21 cellular contexts compared by ENCODE assay signal in the genomic region with DNA sequence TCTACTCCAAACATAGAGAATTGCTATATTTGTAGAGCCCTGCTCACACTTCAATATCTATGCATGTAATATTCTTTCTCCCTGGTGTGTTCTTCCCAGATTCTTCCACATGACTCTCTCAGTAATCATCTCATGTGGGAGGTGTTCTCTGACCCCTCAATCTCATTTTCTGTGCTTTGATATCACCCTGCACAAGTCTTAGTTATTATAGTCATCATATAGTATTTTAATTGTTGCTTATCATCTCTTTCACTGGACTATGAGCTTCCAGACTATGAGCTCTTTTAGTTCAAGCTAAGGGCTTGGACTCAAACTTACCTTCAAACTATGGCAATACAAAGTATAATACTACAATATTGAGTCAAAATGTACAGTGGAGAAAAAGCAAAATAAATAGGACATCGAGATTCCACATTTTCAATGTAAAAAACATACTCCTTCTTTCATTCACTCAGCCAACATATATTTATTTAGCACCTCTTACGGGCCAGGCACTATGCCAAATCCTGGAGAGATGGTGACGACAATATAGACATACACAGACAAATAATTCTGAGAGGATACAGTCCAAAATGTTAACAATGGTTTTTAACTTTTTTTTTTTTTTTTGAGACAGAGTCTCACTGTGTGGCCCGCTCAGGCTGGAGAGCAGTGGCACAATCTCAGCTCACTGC. TPM values are rescaled to one million over a fixed set of nuclear protein-coding genes. Genes with fewer than 3 reads are reported as not detected.
DNase-seq lines count a peak whose midpoint lies in the region; ATAC-seq, FAIRE-seq and TF ChIP-seq lines count a peak whose summit lies in the region.
"Had no signal": no experiment of that assay in that cellular context is flagged by ENCODE, and none has a peak within 500 bp of the region (broad histone marks: within the 10 kb centered on the region; RNA-seq: fewer than 3 reads in every experiment).

No MANE protein-coding gene starts in this region.

- no peak overlapping the region for H3K27ac ChIP-seq in HEK293 (ENCODE audit: extremely low read depth, low read depth, low read length)
- no peak overlapping the region for H3K27ac ChIP-seq in K562 (ENCODE audit: extremely low read depth, low read depth, low read length)
- H3K27ac ChIP-seq: BLaER1, KMS-11, PC-9, RWPE1, SK-N-MC had no signal

- POLR2A ChIA-PET in HEK293 (lab: Yijun Ruan, JAX) (no interaction called here), K562 (lab: Yijun Ruan, JAX) (interaction anchor here (1.0 to 1.5 kb wide), 6 partner anchors 13 to 138 kb away, joined by 3 to 4 read pairs (median 3); a partner anchor contains a TSS)

- no peak overlapping the region for H2AFZ ChIP-seq in K562 (ENCODE audit: low read depth, low read length)
- H2AFZ ChIP-seq: PC-9 had no signal

- no peaks in the 10 kb centered on the region for H4K20me1 ChIP-seq in K562 (replicated peaks; ENCODE audit: control insufficient read depth, insufficient read depth, low read length)
- H4K20me1 ChIP-seq: BLaER1 had no signal

- no peak for TF ChIP-seq EP300 in K562 (IDR thresholded peaks at IDR 0.05; ENCODE audit: low read length)

- H3K27me3 ChIP-seq in K562 (ENCODE audit: control insufficient read depth in 2 of 2, insufficient read depth in 2 of 2, low read length in 2 of 2) = no peaks in the 10 kb centered on the region
- H3K27me3 ChIP-seq: BLaER1 had no signal

- intact Hi-C loops in K562 (cut with micrococcal nuclease) = no loop called here

- H3K4me2 ChIP-seq in K562 (ENCODE audit: insufficient read depth, low read length) = no peak overlapping the region
- H3K4me2 ChIP-seq: BLaER1, KMS-11, PC-9 had no signal

- no peak overlapping the region for H3K9ac ChIP-seq in K562 (ENCODE audit: insufficient read depth in 1 of 2, low read depth in 2 of 2, low read length in 2 of 2)
- H3K9ac ChIP-seq: BLaER1, KMS-11 had no signal

- no peak for TF ChIP-seq RAD21 in K562 (CRISPR knock-in tag; conservative IDR thresholded peaks at IDR 0.05 in 1 of 2, IDR thresholded peaks at IDR 0.05 in 1 of 2)

- ATAC-seq in K562 (no peak), HG03342 (IDR thresholded peaks at IDR 0.05; ENCODE audit: unreplicated experiment) (no peak)

- no TSS peak for BruUV-seq in K562 (replicated peaks; lab: Mats Ljungman, UMichigan)

- CTCF ChIA-PET in HEK293 (lab: Yijun Ruan, JAX) (interaction anchor here (0.6 to 1.4 kb wide), 2 partner anchors 14 to 18 kb away, joined by 5 read pairs; no protein-coding TSS in a partner anchor), K562 (lab: Yijun Ruan, JAX; ENCODE audit: low intra/inter-chr PET ratio) (no interaction called here)

- DNase-seq in NCI-H1105 treated with DMSO at 0.1 percent for 48 hours (lab: John Stamatoyannopoulos, UW) (peak; percentile 54), NCI-H345 treated with DMSO at 0.1 percent for 48 hours (lab: John Stamatoyannopoulos, UW; ENCODE audit: unreplicated experiment) (peak; percentile 11), K562 (ENCODE audit: extremely low read depth in 1 of 4, low spot score in 3 of 4) (no peak), NCI-H82 treated with DMSO at 0.1 percent for 48 hours (lab: John Stamatoyannopoulos, UW; ENCODE audit: unreplicated experiment) (no peak), HUDEP-2 (lab: John Stamatoyannopoulos, UW; ENCODE audit: unreplicated experiment in 76 of 76) (no peak)
- DNase-seq: Caco-2; CD4-positive, alpha-beta memory T cell; DMS 273 treated with DMSO at 0.1 percent for 48 hours; DMS79 treated with DMSO at 0.1 percent for 48 hours; NCI-H1436; NCI-H1930; NCI-H2171; NCI-H510A treated with DMSO at 0.1 percent for 48 hours; PC-9; SHP77 treated with DMSO at 0.1 percent for 48 hours had no signal

- H3K4me1 ChIP-seq in HEK293 (ENCODE audit: control insufficient read depth, insufficient read depth, low read length) (peaks cover 5% of the 10 kb centered on the region), K562 (replicated peaks in 1 of 2; ENCODE audit: control insufficient read depth in 2 of 2, insufficient read depth in 2 of 2, low read length in 2 of 2) (no peaks in the 10 kb centered on the region; a peak in 1 of 5 replicates)
- H3K4me1 ChIP-seq: BLaER1, Caco-2 had no signal

- no peak for TF ChIP-seq POLR2A in K562 (conservative IDR thresholded peaks at IDR 0.05)

- in situ Hi-C loops in K562 (cut with MboI) = no loop called here

- H3K9me1 ChIP-seq in K562 (ENCODE audit: control insufficient read depth, insufficient read depth, low read length) = no peaks in the 10 kb centered on the region

- no peak for TF ChIP-seq CTCF in HEK293 (tag by site-specific recombination; IDR thresholded peaks at IDR 0.05)
- no peak for TF ChIP-seq CTCF in K562 (IDR thresholded peaks at IDR 0.05 in 2 of 3, conservative IDR thresholded peaks at IDR 0.05 in 1 of 3; ENCODE audit: insufficient read depth in 2 of 3, low read depth in 1 of 3, low read length in 3 of 3)

- FAIRE-seq in K562 (lab: Jason Lieb, UNC) = no peak

- H3K79me2 ChIP-seq in K562 (ENCODE audit: control insufficient read depth, insufficient read depth, low read length) = no peaks in the 10 kb centered on the region

- 36% methylated on average over 4 of the region's 4 CpGs for WGBS in K562 (ENCODE audit: insufficient coverage, low coverage, missing lambda C conversion rate)

- H3K4me3 ChIP-seq in HEK293 (ENCODE audit: low read depth, low read length) = no peak overlapping the region
- H3K4me3 ChIP-seq in K562 = no peak overlapping the region
- H3K4me3 ChIP-seq: BLaER1, PC-9, SK-N-MC had no signal

- H3K36me3 ChIP-seq in HEK293 (ENCODE audit: control insufficient read depth in 2 of 2, insufficient read depth in 1 of 2, low read length in 2 of 2) = no peaks in the 10 kb centered on the region
- no peaks in the 10 kb centered on the region for H3K36me3 ChIP-seq in K562 (ENCODE audit: control insufficient read depth, insufficient read depth, low read length)
- H3K36me3 ChIP-seq: BLaER1 had no signal

- H3K9me3 ChIP-seq in HEK293 (ENCODE audit: control insufficient read depth, insufficient read depth, low read depth, low read length) (no peaks in the 10 kb centered on the region), K562 (replicated peaks; ENCODE audit: control insufficient read depth, insufficient read depth, low read depth, low read length) (no peaks in the 10 kb centered on the region)
- H3K9me3 ChIP-seq: BLaER1, Caco-2 had no signal

RNA-seq across cellular contexts. Expression of a gene that starts 12.7 kb away (rescaled TPM):
- total RNA-seq in K562 (2011; cell fraction: chromatin; rRNA removed; ENCODE audit: low replicate concordance) = 4.4 and 6.0 TPM in 2 replicates
- 2.6 and 3.8 TPM in 2 replicates for total RNA-seq in K562 (2011; cell fraction: nucleolus; rRNA removed)
- 4.8 and 6.3 TPM in 2 replicates for total RNA-seq in K562 (2011; cell fraction: nucleoplasm; rRNA removed)
- total RNA-seq in K562 (2014; rRNA removed) (3.0 and 3.1 TPM in 2 replicates), K562 (2014; rRNA removed; fragmentation: Illumina TruSeq; extraction: Trizol) (2.7 and 3.2 TPM in 2 replicates), K562 (2015; rRNA removed; fragmentation: Illumina TruSeq; extraction: Trizol) (4.9 and 5.3 TPM in 2 replicates), K562 (2021) (3.3 and 3.7 TPM in 2 replicates)
- polyA plus RNA-seq in K562 (2011; rRNA removed) (1.0 and 3.7 TPM in 2 replicates), K562 (2014; fragmentation: Illumina TruSeq; extraction: Trizol) (4.3 and 4.7 TPM in 2 replicates), K562 (2014; fragmentation: Nextera tagmentation; extraction: Ambion mirVana) (1 to 10 TPM; 1.6 to 1.9 TPM), K562 (2014; rRNA removed) (3.7 TPM in 2 replicates)
- 0.94 and 3.0 TPM in 2 replicates for polyA plus RNA-seq in K562 (2011; cell fraction: cytosol; rRNA removed)
- polyA plus RNA-seq in K562 (2011; cell fraction: nucleus; rRNA removed) = 1.9 and 6.1 TPM in 2 replicates
- 6.1 and 11.5 TPM in 2 replicates for polyA plus RNA-seq in K562 (2012)
- 0.93 and 2.3 TPM in 2 replicates for polyA minus RNA-seq in K562 (2011; rRNA and poly(A)+ RNA removed)
- 1.2 and 2.2 TPM in 2 replicates for polyA minus RNA-seq in K562 (2011; cell fraction: cytosol; rRNA and poly(A)+ RNA removed)
- 0.78 and 1.3 TPM in 2 replicates for polyA minus RNA-seq in K562 (2011; cell fraction: nucleus; rRNA and poly(A)+ RNA removed)

RNA-seq across cellular contexts. Expression of a gene that starts 21.6 kb away (rescaled TPM):
- 14.4 and 26.3 TPM in 2 replicates for total RNA-seq in K562 (2011; cell fraction: chromatin; rRNA removed; ENCODE audit: low replicate concordance)
- 19.0 and 22.9 TPM in 2 replicates for total RNA-seq in K562 (2011; cell fraction: nucleolus; rRNA removed)
- 18.3 and 20.8 TPM in 2 replicates for total RNA-seq in K562 (2011; cell fraction: nucleoplasm; rRNA removed)
- total RNA-seq in K562 (2014; rRNA removed) (3.5 and 4.1 TPM in 2 replicates), K562 (2014; rRNA removed; fragmentation: Illumina TruSeq; extraction: Trizol) (5.2 and 5.5 TPM in 2 replicates), K562 (2015; rRNA removed; fragmentation: Illumina TruSeq; extraction: Trizol) (3.8 and 4.0 TPM in 2 replicates), K562 (2021) (5.5 and 6.2 TPM in 2 replicates)
- polyA plus RNA-seq in K562 (2011; rRNA removed) (7.2 and 12.0 TPM in 2 replicates), K562 (2014; fragmentation: Illumina TruSeq; extraction: Trizol) (6.2 TPM in 2 replicates), K562 (2014; fragmentation: Nextera tagmentation; extraction: Ambion mirVana) (1 to 10 TPM; 3.7 to 8.2 TPM), K562 (2014; rRNA removed) (4.8 and 7.8 TPM in 2 replicates)
- polyA plus RNA-seq in K562 (2011; cell fraction: cytosol; rRNA removed) = 10.0 and 16.0 TPM in 2 replicates
- polyA plus RNA-seq in K562 (2011; cell fraction: nucleus; rRNA removed) = 15.8 and 16.9 TPM in 2 replicates
- polyA plus RNA-seq in K562 (2012) = 5.6 and 11.7 TPM in 2 replicates
- polyA minus RNA-seq in K562 (2011; rRNA and poly(A)+ RNA removed) = 4.2 and 4.8 TPM in 2 replicates
- polyA minus RNA-seq in K562 (2011; cell fraction: cytosol; rRNA and poly(A)+ RNA removed) = 4.8 and 5.6 TPM in 2 replicates
- 3.4 and 4.9 TPM in 2 replicates for polyA minus RNA-seq in K562 (2011; cell fraction: nucleus; rRNA and poly(A)+ RNA removed)

RNA-seq across cellular contexts. Expression of a gene that starts 21.8 kb away (rescaled TPM):
- total RNA-seq in K562 (2011; cell fraction: chromatin; rRNA removed; ENCODE audit: low replicate concordance) = 4.9 and 12.2 TPM in 2 replicates
- 7.2 and 8.8 TPM in 2 replicates for total RNA-seq in K562 (2011; cell fraction: nucleolus; rRNA removed)
- 8.6 and 13.4 TPM in 2 replicates for total RNA-seq in K562 (2011; cell fraction: nucleoplasm; rRNA removed)
- total RNA-seq in K562 (2014; rRNA removed) (11.9 and 15.2 TPM in 2 replicates), K562 (2014; rRNA removed; fragmentation: Illumina TruSeq; extraction: Trizol) (7.8 and 8.1 TPM in 2 replicates), K562 (2015; rRNA removed; fragmentation: Illumina TruSeq; extraction: Trizol) (12.5 and 13.0 TPM in 2 replicates), K562 (2021) (18.8 and 19.1 TPM in 2 replicates)
- polyA plus RNA-seq in K562 (2011; rRNA removed) (8.5 and 8.8 TPM in 2 replicates), K562 (2014; fragmentation: Illumina TruSeq; extraction: Trizol) (20.4 and 21.0 TPM in 2 replicates), K562 (2014; fragmentation: Nextera tagmentation; extraction: Ambion mirVana) (10 to 100 TPM in 1 of 2 experiments, 1 to 10 TPM in 1; 8.9 to 11.4 TPM), K562 (2014; rRNA removed) (8.0 and 11.7 TPM in 2 replicates)
- 11.9 and 17.3 TPM in 2 replicates for polyA plus RNA-seq in K562 (2011; cell fraction: cytosol; rRNA removed)
- 8.9 and 11.3 TPM in 2 replicates for polyA plus RNA-seq in K562 (2011; cell fraction: nucleus; rRNA removed)
- polyA plus RNA-seq in K562 (2012) = 5.9 and 16.4 TPM in 2 replicates
- 13.2 and 15.8 TPM in 2 replicates for polyA minus RNA-seq in K562 (2011; rRNA and poly(A)+ RNA removed)
- polyA minus RNA-seq in K562 (2011; cell fraction: cytosol; rRNA and poly(A)+ RNA removed) = 10.7 and 15.3 TPM in 2 replicates
- polyA minus RNA-seq in K562 (2011; cell fraction: nucleus; rRNA and poly(A)+ RNA removed) = 8.5 and 12.0 TPM in 2 replicates

RNA-seq across cellular contexts. Expression of a gene that starts 43.4 kb away (rescaled TPM):
- 79.5 and 95.5 TPM in 2 replicates for total RNA-seq in K562 (2011; cell fraction: chromatin; rRNA removed; ENCODE audit: low replicate concordance)
- total RNA-seq in K562 (2011; cell fraction: nucleolus; rRNA removed) = 122 and 130 TPM in 2 replicates
- 143 and 148 TPM in 2 replicates for total RNA-seq in K562 (2011; cell fraction: nucleoplasm; rRNA removed)
- total RNA-seq in K562 (2014; rRNA removed) (748 and 796 TPM in 2 replicates), K562 (2014; rRNA removed; fragmentation: Illumina TruSeq; extraction: Trizol) (1,380 and 1,529 TPM in 2 replicates), K562 (2015; rRNA removed; fragmentation: Illumina TruSeq; extraction: Trizol) (989 and 1,002 TPM in 2 replicates), K562 (2021) (894 and 993 TPM in 2 replicates)
- polyA plus RNA-seq in K562 (2011; rRNA removed) (864 and 1,258 TPM in 2 replicates), K562 (2014; fragmentation: Illumina TruSeq; extraction: Trizol) (981 and 1,045 TPM in 2 replicates), K562 (2014; fragmentation: Nextera tagmentation; extraction: Ambion mirVana) (1,000 to 10,000 TPM; 2,282 to 2,388 TPM), K562 (2014; rRNA removed) (1,029 and 1,274 TPM in 2 replicates)
- polyA plus RNA-seq in K562 (2011; cell fraction: cytosol; rRNA removed) = 427 and 691 TPM in 2 replicates
- polyA plus RNA-seq in K562 (2011; cell fraction: nucleus; rRNA removed) = 136 and 272 TPM in 2 replicates
- polyA plus RNA-seq in K562 (2012) = 541 and 1,089 TPM in 2 replicates
- 657 and 807 TPM in 2 replicates for polyA minus RNA-seq in K562 (2011; rRNA and poly(A)+ RNA removed)
- polyA minus RNA-seq in K562 (2011; cell fraction: cytosol; rRNA and poly(A)+ RNA removed) = 159 and 222 TPM in 2 replicates
- polyA minus RNA-seq in K562 (2011; cell fraction: nucleus; rRNA and poly(A)+ RNA removed) = 41.1 and 70.9 TPM in 2 replicates

Comparison
In these comparisons a context has a peak if more than half of its experiments do, and no peak if none do; other contexts are left out.
1. DNase-seq: peak in NCI-H1105 treated with DMSO at 0.1 percent for 48 hours (single experiment) and NCI-H345 treated with DMSO at 0.1 percent for 48 hours (single experiment); none in K562 (0 of 4), NCI-H82 treated with DMSO at 0.1 percent for 48 hours (single experiment) and HUDEP-2 (0 of 76).